1 cellular context compared by ENCODE assay signal in genomic region chr1:159817276-159818041, GRCh38.
TF ChIP-seq lines count a peak whose summit lies in the region.

No MANE protein-coding gene starts in this region.

TF ChIP-seq in K562, 482 proteins besides CTCF, POLR2A, EP300 and RAD21 (continued from another document):
- peak; percentile 85 to 92 for TF ChIP-seq TRIM24 (IDR thresholded peaks at IDR 0.05)
- no peak for TF ChIP-seq SAFB2 (IDR thresholded peaks at IDR 0.05; ENCODE audit: borderline replicate concordance, low read depth, low read length, severe bottlenecking)
- no peak for TF ChIP-seq RBM25 (IDR thresholded peaks at IDR 0.05; ENCODE audit: low read depth, low read length, severe bottlenecking)
- TF ChIP-seq L3MBTL2 (IDR thresholded peaks at IDR 0.05) = peak; percentile 45; the same call in 1 of the 2 replicates
- TF ChIP-seq STAT5A (IDR thresholded peaks at IDR 0.05; ENCODE audit: borderline replicate concordance, low read length) = peak; percentile 57
- TF ChIP-seq PKNOX1 (IDR thresholded peaks at IDR 0.05) = peak; percentile 61
- TF ChIP-seq DNMT1 (IDR thresholded peaks at IDR 0.05) = 0 out of 2 replicates have a peak, but pooled peaks have one; percentile 15
- TF ChIP-seq ZNF512 (tag; IDR thresholded peaks at IDR 0.05) = no peak
- peak; percentile 86 for TF ChIP-seq SMARCA4 (IDR thresholded peaks at IDR 0.05)
- TF ChIP-seq RFX5 (IDR thresholded peaks at IDR 0.05; ENCODE audit: low read depth, low read length) = no peak
- TF ChIP-seq MCM2 (IDR thresholded peaks at IDR 0.05; ENCODE audit: low read depth) = no peak
- peak; percentile 55; the same call in 1 of the 2 replicates for TF ChIP-seq NFE2 (IDR thresholded peaks at IDR 0.05; ENCODE audit: low read depth)
- TF ChIP-seq USF2 (CRISPR knock-in tag; IDR thresholded peaks at IDR 0.05) = no peak
- peak; percentile 81 for TF ChIP-seq ARID1B (IDR thresholded peaks at IDR 0.05)
- no peak for TF ChIP-seq RBM34 (IDR thresholded peaks at IDR 0.05; ENCODE audit: borderline replicate concordance, insufficient read depth, low read length)
- TF ChIP-seq C11orf30 (IDR thresholded peaks at IDR 0.05; ENCODE audit: low read depth) = peak; percentile 96
- TF ChIP-seq TCF7L2 (IDR thresholded peaks at IDR 0.05; ENCODE audit: low read depth, low read length) = peak; percentile 68
- TF ChIP-seq ARID3A (IDR thresholded peaks at IDR 0.05; ENCODE audit: borderline replicate concordance, low read depth, low read length) = no peak
- TF ChIP-seq ZNF830 (CRISPR knock-in tag; IDR thresholded peaks at IDR 0.05) = no peak
- TF ChIP-seq CEBPG (CRISPR knock-in tag; IDR thresholded peaks at IDR 0.05) = peak; percentile 70; the same call in 1 of the 2 replicates
- peak; percentile 48 to 91 for TF ChIP-seq CEBPG (tag; conservative IDR thresholded peaks at IDR 0.05 in 1 of 2, IDR thresholded peaks at IDR 0.05 in 1 of 2)
- TF ChIP-seq RCOR1 (IDR thresholded peaks at IDR 0.05; ENCODE audit: borderline replicate concordance in 1 of 2, low read depth in 2 of 2, low read length in 2 of 2) = peak in 1 of 2 experiments; percentile 19; a peak in 1 of 4 replicates
- TF ChIP-seq PHB2 (IDR thresholded peaks at IDR 0.05; ENCODE audit: low read depth) = no peak
- TF ChIP-seq MEIS2 (IDR thresholded peaks at IDR 0.05; ENCODE audit: partially characterized antibody) = peak; percentile 69
- no peak for TF ChIP-seq TEAD2 (tag; IDR thresholded peaks at IDR 0.05)
- no peak for TF ChIP-seq CLOCK (CRISPR knock-in tag; IDR thresholded peaks at IDR 0.05; ENCODE audit: borderline replicate concordance)
- no peak for TF ChIP-seq EWSR1 (IDR thresholded peaks at IDR 0.05; ENCODE audit: borderline replicate concordance, low read depth, partially characterized antibody)
- TF ChIP-seq ATF3 (IDR thresholded peaks at IDR 0.05) = peak; percentile 97
- TF ChIP-seq ATF3 (CRISPR knock-in tag; conservative IDR thresholded peaks at IDR 0.05) = 0 out of 2 replicates have a peak, but pooled peaks have one; percentile 30
